ENCODE assay signal across 19 cellular contexts in genomic region chr5:180467989-180468731, GRCh38. TPM values are rescaled to one million over a fixed set of nuclear protein-coding genes. Genes with fewer than 3 reads are reported as not detected.
DNase-seq lines count a peak whose midpoint lies in the region; ATAC-seq and TF ChIP-seq lines count a peak whose summit lies in the region.
"Had no signal": no experiment of that assay in that cellular context is flagged by ENCODE, and none has a peak within 500 bp of the region (broad histone marks: within the 10 kb centered on the region; RNA-seq: fewer than 3 reads in every experiment).

No MANE protein-coding gene starts in this region.

- no peak for TF ChIP-seq CTCF in spleen (IDR thresholded peaks at IDR 0.05 in 8 of 11, conservative IDR thresholded peaks at IDR 0.05 in 3 of 11)

- no peaks in the 10 kb centered on the region for H3K36me3 ChIP-seq in mesendoderm (ENCODE audit: control insufficient read depth, insufficient read depth, low read length)
- H3K36me3 ChIP-seq in spleen, result no peaks in the 10 kb centered on the region

- WGBS in mesendoderm (ENCODE audit: extremely low coverage, insufficient coverage, low lambda C conversion rate), result no CpG with 5 or more reads among the region's 18 CpGs
- 68 to 82% (median 75%) methylated on average over 18 of the region's 18 CpGs for WGBS in spleen, 5 donors

- no peaks in the 10 kb centered on the region for H3K79me1 ChIP-seq in mesendoderm (ENCODE audit: low read length)

- no peak overlapping the region for H2BK15ac ChIP-seq in mesendoderm (replicated peaks; ENCODE audit: low read depth)

- CTCF ChIA-PET in activated CD8-positive, alpha-beta memory T cell treated with anti-CD3 and anti-CD28 coated beads, Interleukin-2, amount 10 ng/mL, durations not matched to agents 7 days and 5 days (lab: Charles Lee), result interaction anchor here (4.6 kb wide), 1 partner anchor 174 kb away, joined by 25 read pairs; no protein-coding TSS in a partner anchor

- H3K18ac ChIP-seq in mesendoderm (ENCODE audit: low read length), result no peak overlapping the region

- H3K9me3 ChIP-seq in spleen, result no peaks in the 10 kb centered on the region

- no peak overlapping the region for H2AK5ac ChIP-seq in mesendoderm (ENCODE audit: low read length)

- peak; percentile 37 for DNase-seq in activated CD8-positive, alpha-beta memory T cell treated with anti-CD3 and anti-CD28 coated beads for 24 hours
- no peak for DNase-seq in activated CD8-positive, alpha-beta memory T cell treated with anti-CD3 and anti-CD28 coated beads, Interleukin-2, amount 10 ng/mL, durations not matched to agents 7 days and 5 days
- DNase-seq in RPMI7951 (ENCODE audit: low read depth) (peak; percentile 9), mesendoderm (peak; percentile 21), spleen (no peak), NCI-H2107 (lab: John Stamatoyannopoulos, UW) (no peak), glomerular visceral epithelial cell (ENCODE audit: extremely low spot score) (no peak), putamen (ENCODE audit: low spot score) (no peak)
- DNase-seq: DMS 273 treated with DMSO at 0.1 percent for 48 hours, DND-41, HFFc6, NCI-H1417, NCI-H187 treated with DMSO at 0.1 percent for 48 hours, NCI-H345, NCI-H526, PC-3 had no signal

- no peaks in the 10 kb centered on the region for H3K4me1 Mint-ChIP-seq in activated CD8-positive, alpha-beta memory T cell treated with anti-CD3 and anti-CD28 coated beads, Interleukin-2, amount 10 ng/mL, durations not matched to agents 7 days and 5 days
- H3K4me1 Mint-ChIP-seq: CD14-positive monocyte had no signal

- H2BK5ac ChIP-seq in mesendoderm (ENCODE audit: low read length), result no peak overlapping the region

- H3K4me1 ChIP-seq in mesendoderm (ENCODE audit: control insufficient read depth, low read depth, low read length) (no peaks in the 10 kb centered on the region), spleen (peaks cover 0 to 54% (median 25%) of the 10 kb centered on the region in 6 donors)

- H3K27me3 ChIP-seq in mesendoderm (ENCODE audit: insufficient read depth, low read length, poor library complexity), result no peaks in the 10 kb centered on the region
- peaks cover 0 to 51% (median 0%) of the 10 kb centered on the region in 7 donors for H3K27me3 ChIP-seq in spleen (replicated peaks in 1 of 7)

- H3K23ac ChIP-seq in mesendoderm (ENCODE audit: low read length), result no peak overlapping the region

- H3K56ac ChIP-seq in mesendoderm (ENCODE audit: low read length), result peak overlapping the region; percentile 3

- no peaks in the 10 kb centered on the region for H3K36me3 Mint-ChIP-seq in activated CD8-positive, alpha-beta memory T cell treated with anti-CD3 and anti-CD28 coated beads, Interleukin-2, amount 10 ng/mL, durations not matched to agents 7 days and 5 days
- H3K36me3 Mint-ChIP-seq: CD14-positive monocyte had no signal

- no peak overlapping the region for H3K4me3 ChIP-seq in mesendoderm (ENCODE audit: low read length)
- no peak overlapping the region for H3K4me3 ChIP-seq in spleen

- H3K9ac ChIP-seq in mesendoderm (ENCODE audit: low read length), result no peak overlapping the region
- H3K9ac ChIP-seq: KMS-11 had no signal

- no peak overlapping the region for H3K4me3 Mint-ChIP-seq in activated CD8-positive, alpha-beta memory T cell treated with anti-CD3 and anti-CD28 coated beads, Interleukin-2, amount 10 ng/mL, durations not matched to agents 7 days and 5 days
- H3K4me3 Mint-ChIP-seq: CD14-positive monocyte, HFFc6 had no signal

- no peak overlapping the region for H2BK120ac ChIP-seq in mesendoderm (ENCODE audit: low read depth, low read length)

- intact Hi-C loops in spleen (cut with DNase I; ENCODE audit: low total_unique reads), result no loop called here

- no peak overlapping the region for H3K4ac ChIP-seq in mesendoderm (ENCODE audit: low read depth, low read length)

- H3K27ac ChIP-seq in mesendoderm (ENCODE audit: low read depth, low read length) (no peak overlapping the region), spleen (peak overlapping the region in 6 of 8 donors; percentile 13 to 53 (median 47))
- H3K27ac ChIP-seq: 22Rv1, KMS-11 had no signal

- H4K8ac ChIP-seq in mesendoderm (ENCODE audit: low read depth, low read length), result no peak overlapping the region

- TF ChIP-seq POLR2A in spleen (IDR thresholded peaks at IDR 0.05), result no peak

- H3K27me3 Mint-ChIP-seq in activated CD8-positive, alpha-beta memory T cell treated with anti-CD3 and anti-CD28 coated beads, Interleukin-2, amount 10 ng/mL, durations not matched to agents 7 days and 5 days, result peaks cover 19% of the 10 kb centered on the region

- H4K5ac ChIP-seq in mesendoderm (ENCODE audit: low read length), result no peak overlapping the region

- no peaks in the 10 kb centered on the region for H3K79me2 ChIP-seq in mesendoderm (ENCODE audit: control insufficient read depth, insufficient read depth, low read length)

- no peaks in the 10 kb centered on the region for H3K9me3 Mint-ChIP-seq in activated CD8-positive, alpha-beta memory T cell treated with anti-CD3 and anti-CD28 coated beads, Interleukin-2, amount 10 ng/mL, durations not matched to agents 7 days and 5 days (ENCODE audit: low read depth)

- no peak overlapping the region for H3K4me2 ChIP-seq in mesendoderm (ENCODE audit: low read length)
- H3K4me2 ChIP-seq: KMS-11 had no signal

- no peak for ATAC-seq in activated CD8-positive, alpha-beta memory T cell treated with anti-CD3 and anti-CD28 coated beads, Interleukin-2, amount 10 ng/mL, durations not matched to agents 7 days and 5 days

- H3K27ac Mint-ChIP-seq in activated CD8-positive, alpha-beta memory T cell treated with anti-CD3 and anti-CD28 coated beads, Interleukin-2, amount 10 ng/mL, durations not matched to agents 7 days and 5 days, result no peak overlapping the region
- H3K27ac Mint-ChIP-seq: CD14-positive monocyte, HFFc6 had no signal

RNA-seq across cellular contexts. Expression of gene CNOT6, which starts 26.0 kb away (rescaled TPM):
- total RNA-seq in activated CD8-positive, alpha-beta memory T cell treated with anti-CD3 and anti-CD28 coated beads, Interleukin-2, amount 10 ng/mL, durations not matched to agents 7 days and 5 days, result 10 to 100 TPM; 39.7 to 44.4 TPM
- 7.3 and 7.6 TPM in 2 replicates for total RNA-seq in RPMI7951 (2014; rRNA removed; shearing (Covaris generic))
- polyA plus RNA-seq in mesendoderm (2013, experiment 1 of 2), result 21.3 TPM
- polyA plus RNA-seq in mesendoderm (2013, experiment 2 of 2), result 22.8 TPM
- 10 to 100 TPM; 17.9 to 26.5 (median 24.7) TPM for total RNA-seq in spleen
- polyA plus RNA-seq in spleen, result 1 to 10 TPM; 5.5 to 9.0 (median 6.0) TPM

Comparison
In these comparisons a context has a peak if more than half of its experiments do, and no peak if none do; other contexts are left out.
1. DNase-seq: peak in activated CD8-positive, alpha-beta memory T cell treated with anti-CD3 and anti-CD28 coated beads for 24 hours (single experiment), RPMI7951 (single experiment) and mesendoderm (single experiment); none in activated CD8-positive, alpha-beta memory T cell treated with anti-CD3 and anti-CD28 coated beads, Interleukin-2, amount 10 ng/mL, durations not matched to agents 7 days and 5 days (single experiment), spleen (single experiment), NCI-H2107 (single experiment), glomerular visceral epithelial cell (single experiment) and putamen (single experiment).